Comparison of ENCODE assay signal across 8 cellular contexts in genomic region chr2:126655500-126656310, GRCh38. TPM values are rescaled to one million over a fixed set of nuclear protein-coding genes. Genes with fewer than 3 reads are reported as not detected.
DNase-seq lines count a peak whose midpoint lies in the region; ATAC-seq lines count a peak whose summit lies in the region.

Gene GYPC, plus strand, starts transcription at chr2:126656158. Its CDS starts 106 bp downstream, at chr2:126656264.

- no peaks in the 10 kb centered on the region for H3K36me3 ChIP-seq in CD4-positive, CD25-positive, alpha-beta regulatory T cell (ENCODE audit: control insufficient read depth, insufficient read depth, low read length)
- H3K36me3 ChIP-seq in endocrine pancreas (ENCODE audit: control insufficient read depth, insufficient read depth, low read length) (no peaks in the 10 kb centered on the region), mesendoderm (ENCODE audit: control insufficient read depth, insufficient read depth, low read length) (no peaks in the 10 kb centered on the region)

- peaks cover 11% of the 10 kb centered on the region for H3K79me1 ChIP-seq in mesendoderm (ENCODE audit: low read length)

- peaks cover 8% of the 10 kb centered on the region for H3K27me3 Mint-ChIP-seq in CD4-positive, CD25-positive, alpha-beta regulatory T cell

- peak within 1 kb of the TSS; percentile 96 for H3K4me3 ChIP-seq in CD4-positive, CD25-positive, alpha-beta regulatory T cell (ENCODE audit: low read depth, low read length)
- H3K4me3 ChIP-seq in endocrine pancreas (ENCODE audit: control insufficient read depth, insufficient read depth, low read length) (no peak within 1 kb of the TSS), mesendoderm (ENCODE audit: low read length) (peak within 1 kb of the TSS; percentile 63)

- H3K9me3 Mint-ChIP-seq in CD4-positive, CD25-positive, alpha-beta regulatory T cell: peaks cover 0 to 3% (median 0%) of the 10 kb centered on the region in 7 donors

- peak within 1 kb of the TSS; percentile 78 for H4K8ac ChIP-seq in mesendoderm (ENCODE audit: low read depth, low read length)

- H3K4me3 Mint-ChIP-seq in CD4-positive, CD25-positive, alpha-beta regulatory T cell: peak within 1 kb of the TSS; percentile 94 to 99 (median 98)

- peak within 1 kb of the TSS; percentile 21 for H4K5ac ChIP-seq in mesendoderm (ENCODE audit: low read length)

- H3K36me3 Mint-ChIP-seq in CD4-positive, CD25-positive, alpha-beta regulatory T cell: peaks cover 4% of the 10 kb centered on the region

- no peaks in the 10 kb centered on the region for H3K27me3 ChIP-seq in CD4-positive, CD25-positive, alpha-beta regulatory T cell (ENCODE audit: control insufficient read depth, insufficient read depth, low read length)
- H3K27me3 ChIP-seq in endocrine pancreas (ENCODE audit: control insufficient read depth, insufficient read depth, low read length) (peaks cover 2% of the 10 kb centered on the region), mesendoderm (ENCODE audit: insufficient read depth, low read length, poor library complexity) (no peaks in the 10 kb centered on the region)

- no peaks in the 10 kb centered on the region for H3K9me3 ChIP-seq in CD4-positive, CD25-positive, alpha-beta regulatory T cell (ENCODE audit: control insufficient read depth in 2 of 2, low read length in 2 of 2)
- H3K9me3 ChIP-seq in endocrine pancreas (ENCODE audit: control insufficient read depth, low read length): no peaks in the 10 kb centered on the region

- DNase-seq in CD4-positive, CD25-positive, alpha-beta regulatory T cell: peak; percentile 29 to 71 (median 47)
- DNase-seq in activated CD4-positive, alpha-beta T cell treated with anti-CD3 and anti-CD28 coated beads, Interleukin-2, amount 50 U/mL, for 1 hour: peak; percentile 33
- DNase-seq in mesendoderm: peak; percentile 73
- peak in 13 of 49 donors; percentile 12 to 45 (median 27) for DNase-seq in substantia nigra (lab: John Stamatoyannopoulos, UW)
- no peak for DNase-seq in SK-N-DZ (ENCODE audit: low spot score)

- H2BK15ac ChIP-seq in mesendoderm (replicated peaks; ENCODE audit: low read depth): no peak within 1 kb of the TSS

- ATAC-seq in CD4-positive, CD25-positive, alpha-beta regulatory T cell (ENCODE audit: low read depth in 2 of 2): peak; percentile 4 to 17
- ATAC-seq in GM19455 (IDR thresholded peaks at IDR 0.05; ENCODE audit: unreplicated experiment): peak; percentile 39
- ATAC-seq in HG03520 (IDR thresholded peaks at IDR 0.05; ENCODE audit: unreplicated experiment): peak; percentile 25

- peak within 1 kb of the TSS; percentile 21 for H3K4me2 ChIP-seq in mesendoderm (ENCODE audit: low read length)

- H3K4me1 ChIP-seq in CD4-positive, CD25-positive, alpha-beta regulatory T cell (ENCODE audit: control insufficient read depth, insufficient read depth, low read length, poor library complexity, severe bottlenecking): peaks cover 42% of the 10 kb centered on the region
- no peaks in the 10 kb centered on the region for H3K4me1 ChIP-seq in endocrine pancreas (ENCODE audit: control insufficient read depth, insufficient read depth, low read length)
- peaks cover 13% of the 10 kb centered on the region for H3K4me1 ChIP-seq in mesendoderm (ENCODE audit: control insufficient read depth, low read depth, low read length)

- H3K56ac ChIP-seq in mesendoderm (ENCODE audit: low read length): peak within 1 kb of the TSS; percentile 85

- peak within 1 kb of the TSS; percentile 98 for H3K18ac ChIP-seq in mesendoderm (ENCODE audit: low read length)

- H3K9ac ChIP-seq in endocrine pancreas (ENCODE audit: control insufficient read depth, insufficient read depth, low read length): peak within 1 kb of the TSS; percentile 10
- peak within 1 kb of the TSS; percentile 89 for H3K9ac ChIP-seq in mesendoderm (ENCODE audit: low read length)

- H3K4me1 Mint-ChIP-seq in CD4-positive, CD25-positive, alpha-beta regulatory T cell: peaks cover 7 to 55% (median 41%) of the 10 kb centered on the region in 4 donors

- peak within 1 kb of the TSS; percentile 86 for H2BK120ac ChIP-seq in mesendoderm (ENCODE audit: low read depth, low read length)

- no CpG with 5 or more reads among the region's 38 CpGs for WGBS in mesendoderm (ENCODE audit: extremely low coverage, insufficient coverage, low lambda C conversion rate)

- peaks cover 8% of the 10 kb centered on the region for H3K79me2 ChIP-seq in mesendoderm (ENCODE audit: control insufficient read depth, insufficient read depth, low read length)

- peak within 1 kb of the TSS; percentile 82 for H3K4ac ChIP-seq in mesendoderm (ENCODE audit: low read depth, low read length)

- H3K27ac ChIP-seq in CD4-positive, CD25-positive, alpha-beta regulatory T cell (ENCODE audit: insufficient read depth, low read length, poor library complexity, severe bottlenecking): peak within 1 kb of the TSS; percentile 87
- peak within 1 kb of the TSS; percentile 78 for H3K27ac ChIP-seq in mesendoderm (ENCODE audit: low read depth, low read length)
- H3K27ac ChIP-seq in substantia nigra (ENCODE audit: low read depth, low read length, poor library complexity, severe bottlenecking): peak within 1 kb of the TSS; percentile 66

- H2AK5ac ChIP-seq in mesendoderm (ENCODE audit: low read length): no peak within 1 kb of the TSS

- peak within 1 kb of the TSS; percentile 51 for H3K23ac ChIP-seq in mesendoderm (ENCODE audit: low read length)

- peak within 1 kb of the TSS; percentile 96 to 99 (median 98) for H3K27ac Mint-ChIP-seq in CD4-positive, CD25-positive, alpha-beta regulatory T cell

- H2BK5ac ChIP-seq in mesendoderm (ENCODE audit: low read length): peak within 1 kb of the TSS; percentile 25

RNA-seq across cellular contexts. Expression of gene GYPC, which starts in this region (rescaled TPM):
- total RNA-seq in CD4-positive, CD25-positive, alpha-beta regulatory T cell: 75.2 TPM
- polyA plus RNA-seq in CD4-positive, CD25-positive, alpha-beta regulatory T cell: 100 to 1,000 TPM; 157 to 210 (median 190) TPM
- polyA plus RNA-seq in mesendoderm (2013, experiment 1 of 2): 24.4 TPM
- polyA plus RNA-seq in mesendoderm (2013, experiment 2 of 2): 24.2 TPM
- polyA plus RNA-seq in SK-N-DZ (2014; cell fraction: cytosol; rRNA removed): not detected in 2 replicates
- not detected in 2 replicates for polyA plus RNA-seq in SK-N-DZ (2014; cell fraction: nucleus; rRNA removed)
